ENCODE assay signal across 8 cellular contexts in genomic region chr21:44931137-44931500, GRCh38. TPM values are rescaled to one million over a fixed set of nuclear protein-coding genes. Genes with fewer than 3 reads are reported as not detected.
A peak's percentile ranks its signal among the peaks of the same experiment; 100 is the strongest.
DNase-seq lines count a peak whose midpoint lies in the region; ATAC-seq and TF ChIP-seq lines count a peak whose summit lies in the region.

No MANE protein-coding gene starts in this region.

- POLR2A ChIA-PET in activated CD4-positive, alpha-beta T cell treated with anti-CD3 and anti-CD28 coated beads for 36 hours (lab: Charles Lee), result interaction anchor here (1.4 kb wide), 1 partner anchor 33 kb away, joined by 3 read pairs; no protein-coding TSS in a partner anchor

- no peak for ATAC-seq in activated CD4-positive, alpha-beta T cell treated with anti-CD3 and anti-CD28 coated beads for 36 hours
- ATAC-seq in HG02571 (IDR thresholded peaks at IDR 0.05; ENCODE audit: unreplicated experiment), result no peak
- no peak for ATAC-seq in HG03139 (IDR thresholded peaks at IDR 0.05; ENCODE audit: unreplicated experiment)

- H3K9me3 Mint-ChIP-seq in activated CD4-positive, alpha-beta T cell treated with anti-CD3 and anti-CD28 coated beads for 36 hours (ENCODE audit: low read depth), result no peaks in the 10 kb centered on the region
- no peaks in the 10 kb centered on the region for H3K9me3 Mint-ChIP-seq in stimulated activated naive CD8-positive, alpha-beta T cell treated with anti-CD3 and anti-CD28 coated beads, Interleukin-15, Interleukin-2, amounts not matched to agents 100 ng/mL and 50 ng/mL, for 24 hours

- peak overlapping the region; percentile 82 for H3K27ac Mint-ChIP-seq in activated CD4-positive, alpha-beta T cell treated with anti-CD3 and anti-CD28 coated beads for 36 hours
- peak overlapping the region; percentile 86 for H3K27ac Mint-ChIP-seq in stimulated activated naive CD8-positive, alpha-beta T cell treated with anti-CD3 and anti-CD28 coated beads, Interleukin-15, Interleukin-2, amounts not matched to agents 100 ng/mL and 50 ng/mL, for 24 hours

- peaks cover 50% of the 10 kb centered on the region for H3K4me1 Mint-ChIP-seq in activated CD4-positive, alpha-beta T cell treated with anti-CD3 and anti-CD28 coated beads for 36 hours
- peaks cover 58% of the 10 kb centered on the region for H3K4me1 Mint-ChIP-seq in stimulated activated naive CD8-positive, alpha-beta T cell treated with anti-CD3 and anti-CD28 coated beads, Interleukin-15, Interleukin-2, amounts not matched to agents 100 ng/mL and 50 ng/mL, for 24 hours (ENCODE audit: low read depth)

- TF ChIP-seq CTCF in Peyer's patch (IDR thresholded peaks at IDR 0.05) (no peak), fibroblast of the aortic adventitia (IDR thresholded peaks at IDR 0.05; ENCODE audit: insufficient read depth, low read length) (no peak)

- DNase-seq in activated CD4-positive, alpha-beta T cell treated with anti-CD3 and anti-CD28 coated beads for 36 hours, result peak; percentile 57
- no peak for DNase-seq in activated CD4-positive, alpha-beta T cell treated with anti-CD3 and anti-CD28 coated beads for 48 hours
- peak in 2 of 3 donors; percentile 79 to 89 for DNase-seq in Peyer's patch
- peak; percentile 64 for DNase-seq in fibroblast of the aortic adventitia (ENCODE audit: low read depth)
- no peak for DNase-seq in effector CD4-positive, alpha-beta T cell

- H3K36me3 Mint-ChIP-seq in activated CD4-positive, alpha-beta T cell treated with anti-CD3 and anti-CD28 coated beads for 36 hours (ENCODE audit: low read depth), result peaks cover 2% of the 10 kb centered on the region
- H3K36me3 Mint-ChIP-seq in stimulated activated naive CD8-positive, alpha-beta T cell treated with anti-CD3 and anti-CD28 coated beads, Interleukin-15, Interleukin-2, amounts not matched to agents 100 ng/mL and 50 ng/mL, for 24 hours (ENCODE audit: low read depth), result no peaks in the 10 kb centered on the region

- peak overlapping the region in 2 of 4 donors; percentile 39 to 85 for H3K27ac ChIP-seq in Peyer's patch

- CTCF ChIA-PET in activated CD4-positive, alpha-beta T cell treated with anti-CD3 and anti-CD28 coated beads for 36 hours (lab: Charles Lee), result interaction anchor here (0.6 to 2.3 kb wide), 4 partner anchors 13 to 130 kb away, joined by 3 to 12 read pairs (median 6); partner anchors contain the start of gene UBE2G2

- no peaks in the 10 kb centered on the region for H3K36me3 ChIP-seq in Peyer's patch

- no peaks in the 10 kb centered on the region for H3K27me3 Mint-ChIP-seq in activated CD4-positive, alpha-beta T cell treated with anti-CD3 and anti-CD28 coated beads for 36 hours
- no peaks in the 10 kb centered on the region for H3K27me3 Mint-ChIP-seq in stimulated activated naive CD8-positive, alpha-beta T cell treated with anti-CD3 and anti-CD28 coated beads, Interleukin-15, Interleukin-2, amounts not matched to agents 100 ng/mL and 50 ng/mL, for 24 hours

- no peak for TF ChIP-seq POLR2A in Peyer's patch (IDR thresholded peaks at IDR 0.05)

- H3K4me3 ChIP-seq in Peyer's patch (peak overlapping the region; percentile 38 to 71 (median 54)), fibroblast of the aortic adventitia (ENCODE audit: low read depth, low read length) (peak overlapping the region; percentile 28)

- intact Hi-C loops in activated CD4-positive, alpha-beta T cell treated with anti-CD3 and anti-CD28 coated beads for 36 hours (cut with DNase I, micrococcal nuclease), result no loop called here

- peaks cover 3 to 58% (median 28%) of the 10 kb centered on the region in 4 donors for H3K4me1 ChIP-seq in Peyer's patch

- H3K27me3 ChIP-seq in Peyer's patch, result peaks cover 0 to 25% of the 10 kb centered on the region in 2 donors

- H3K9me3 ChIP-seq in Peyer's patch, result no peaks in the 10 kb centered on the region

- H3K4me3 Mint-ChIP-seq in activated CD4-positive, alpha-beta T cell treated with anti-CD3 and anti-CD28 coated beads for 36 hours, result peak overlapping the region; percentile 78
- H3K4me3 Mint-ChIP-seq in stimulated activated naive CD8-positive, alpha-beta T cell treated with anti-CD3 and anti-CD28 coated beads, Interleukin-15, Interleukin-2, amounts not matched to agents 100 ng/mL and 50 ng/mL, for 24 hours, result peak overlapping the region; percentile 83

RNA-seq across cellular contexts. Expression of gene SLX9, which starts 8.7 kb away (rescaled TPM):
- 10 to 100 TPM; 60.8 to 68.8 TPM for total RNA-seq in activated CD4-positive, alpha-beta T cell treated with anti-CD3 and anti-CD28 coated beads for 36 hours
- 10 to 100 TPM in 1 of 4 donors, 1 to 10 TPM in 2, not detected in 1; 7.8 to 10.5 (median 10.0) TPM for total RNA-seq in Peyer's patch
- 6.0 and 7.4 TPM in 2 replicates for total RNA-seq in fibroblast of the aortic adventitia (ENCODE audit: low replicate concordance)

RNA-seq across cellular contexts. Expression of gene ITGB2, which starts 10.4 kb away (rescaled TPM):
- total RNA-seq in activated CD4-positive, alpha-beta T cell treated with anti-CD3 and anti-CD28 coated beads for 36 hours, result 100 to 1,000 TPM; 217 to 250 TPM
- 10 to 100 TPM in 3 of 4 donors, 1 to 10 TPM in 1; 9.3 to 58.6 (median 16.4) TPM for total RNA-seq in Peyer's patch
- 0.09 TPM in 1 of 2 replicates, not detected in the other for total RNA-seq in fibroblast of the aortic adventitia (ENCODE audit: low replicate concordance)

RNA-seq across cellular contexts. Expression of gene PTTG1IP, which starts 57.6 kb away (rescaled TPM):
- 10 to 100 TPM; 34.8 to 44.3 TPM for total RNA-seq in activated CD4-positive, alpha-beta T cell treated with anti-CD3 and anti-CD28 coated beads for 36 hours
- total RNA-seq in Peyer's patch, result 100 to 1,000 TPM in 3 of 4 donors, 10 to 100 TPM in 1; 69.3 to 495 (median 390) TPM
- total RNA-seq in fibroblast of the aortic adventitia (ENCODE audit: low replicate concordance), result 226 and 233 TPM in 2 replicates

Comparison
In these comparisons a context has a peak if more than half of its experiments do, and no peak if none do; other contexts are left out.
1. DNase-seq: peak in activated CD4-positive, alpha-beta T cell treated with anti-CD3 and anti-CD28 coated beads for 36 hours (single experiment), Peyer's patch (2 of 3) and fibroblast of the aortic adventitia (single experiment); none in activated CD4-positive, alpha-beta T cell treated with anti-CD3 and anti-CD28 coated beads for 48 hours (single experiment) and effector CD4-positive, alpha-beta T cell (single experiment).